ENCODE assay signal across 1 cellular context in genomic region chr16:14063618-14064581, GRCh38.
TF ChIP-seq lines count a peak whose summit lies in the region.

No MANE protein-coding gene starts in this region.

TF ChIP-seq in SK-N-SH treated with all-trans-retinoic acid at 6 μM for 48 hours, 23 proteins besides CTCF, POLR2A, EP300 and RAD21 (continued from another document):
- TF ChIP-seq ARNTL (CRISPR knock-in tag; IDR thresholded peaks at IDR 0.05; ENCODE audit: borderline replicate concordance, low read depth) (no peak), ZFP30 (CRISPR knock-in tag; IDR thresholded peaks at IDR 0.05) (no peak), TSHZ2 (CRISPR knock-in tag; IDR thresholded peaks at IDR 0.05) (no peak), PPARA (CRISPR knock-in tag; IDR thresholded peaks at IDR 0.05; ENCODE audit: borderline replicate concordance) (no peak)
